In genomic region chr9:70412678-70413426, GRCh38 we compare ENCODE assay signal across 8 cellular contexts. TPM values are rescaled to one million over a fixed set of nuclear protein-coding genes. Genes with fewer than 3 reads are reported as not detected.
DNase-seq lines count a peak whose midpoint lies in the region; ATAC-seq, FAIRE-seq and TF ChIP-seq lines count a peak whose summit lies in the region.

No MANE protein-coding gene starts in this region.

- no peaks in the 10 kb centered on the region for H3K27me3 Mint-ChIP-seq in central memory CD8-positive, alpha-beta T cell

- H3K27ac Mint-ChIP-seq in central memory CD8-positive, alpha-beta T cell (ENCODE audit: low read depth): peak overlapping the region; percentile 100

- no peak for TF ChIP-seq CTCF in WI38 (IDR thresholded peaks at IDR 0.05; ENCODE audit: low read depth, low read length)

- FAIRE-seq in GM12892 (lab: Jason Lieb, UNC): peak; percentile 5

- peaks cover 53% of the 10 kb centered on the region for H3K4me1 Mint-ChIP-seq in central memory CD8-positive, alpha-beta T cell

- TF ChIP-seq POLR2A in GM12892 (IDR thresholded peaks at IDR 0.05; ENCODE audit: low read depth, low read length): no peak

- H3K9me3 ChIP-seq in MG63: no peaks in the 10 kb centered on the region

- H3K4me3 ChIP-seq in MG63: peak overlapping the region; percentile 65
- peak overlapping the region; percentile 90 for H3K4me3 ChIP-seq in WI38 (ENCODE audit: low read depth, low read length)
- peak overlapping the region; percentile 94 for H3K4me3 ChIP-seq in skeletal muscle cell (ENCODE audit: low read depth, low read length)

- no peaks in the 10 kb centered on the region for H3K9me3 Mint-ChIP-seq in central memory CD8-positive, alpha-beta T cell

- H3K36me3 Mint-ChIP-seq in central memory CD8-positive, alpha-beta T cell (ENCODE audit: insufficient read depth): peaks cover 33% of the 10 kb centered on the region

- no peak for ATAC-seq in central memory CD8-positive, alpha-beta T cell (replicated peaks; ENCODE audit: extremely low read depth, poor library complexity, severe bottlenecking)
- ATAC-seq in GM21576 (IDR thresholded peaks at IDR 0.05; ENCODE audit: unreplicated experiment): no peak

- DNase-seq in GM12892 (ENCODE audit: insufficient read length) (peak; percentile 22), MG63 (peak; percentile 63), iPS-NIHi11 (ENCODE audit: low spot score) (peak; percentile 32), skeletal muscle cell (ENCODE audit: low read depth) (no peak), GM19238 (ENCODE audit: insufficient read length, low spot score) (no peak)
- peak in 1 of 2 donors; percentile 16 for DNase-seq in central memory CD8-positive, alpha-beta T cell (ENCODE audit: low spot score in 2 of 2)

- no peaks in the 10 kb centered on the region for H3K36me3 ChIP-seq in MG63

- peak overlapping the region; percentile 97 for H3K4me3 Mint-ChIP-seq in central memory CD8-positive, alpha-beta T cell

- no peaks in the 10 kb centered on the region for H3K27me3 ChIP-seq in MG63

RNA-seq across cellular contexts. Expression of gene KLF9, which starts 1.6 kb away (rescaled TPM):
- 0.78 TPM for polyA plus RNA-seq in GM12892 (2012; ENCODE audit: missing spikeins)
- 2.1 and 5.5 TPM in 2 replicates for total RNA-seq in MG63 (2014; rRNA removed; shearing (Covaris generic); ENCODE audit: low replicate concordance)

Comparison
In these comparisons a context has a peak if more than half of its experiments do, and no peak if none do; other contexts are left out.
1. DNase-seq: peak in GM12892 (single experiment), MG63 (single experiment) and iPS-NIHi11 (single experiment); none in skeletal muscle cell (single experiment) and GM19238 (single experiment).
2. Peak in every context shown above with its lines, with median percentiles within 50 percentile points of each other: H3K4me3 ChIP-seq.